In genomic region chr1:3602375-3602774, GRCh38 we compare ENCODE assay signal across 17 cellular contexts. TPM values are rescaled to one million over a fixed set of nuclear protein-coding genes. Genes with fewer than 3 reads are reported as not detected.
DNase-seq lines count a peak whose midpoint lies in the region; ATAC-seq and TF ChIP-seq lines count a peak whose summit lies in the region.
"Had no signal": no experiment of that assay in that cellular context is flagged by ENCODE, and none has a peak within 500 bp of the region (broad histone marks: within the 10 kb centered on the region; RNA-seq: fewer than 3 reads in every experiment).

No MANE protein-coding gene starts in this region.

- H4K91ac ChIP-seq in neuronal stem cell (ENCODE audit: low read depth, low read length, poor library complexity): no peak overlapping the region

- ATAC-seq in HG03159 (IDR thresholded peaks at IDR 0.05; ENCODE audit: unreplicated experiment): no peak
- ATAC-seq: A549; CD8-positive, alpha-beta T cell had no signal

- no peak overlapping the region for H2BK120ac ChIP-seq in neuronal stem cell (ENCODE audit: low read depth, low read length)

- peak overlapping the region; percentile 51 for H3K18ac ChIP-seq in neuronal stem cell (ENCODE audit: low read length)

- peak overlapping the region; percentile 60 for H3K23ac ChIP-seq in neuronal stem cell (ENCODE audit: low read depth, low read length, poor library complexity)

- H3K9me3 Mint-ChIP-seq in activated T-helper 1 cell treated with anti-CD3 and anti-CD28 coated beads, Interleukin-12 subunit alpha, Interleukin-12 subunit beta, Interleukin-2, Interleukin-4 antibody, amounts not matched to agents 30 ng/mL and 10 ng/mL and 1 ng/mL, durations not matched to agents 14 hours and 24 hours and 36 hours: no peaks in the 10 kb centered on the region
- H3K9me3 Mint-ChIP-seq: CD4-positive, alpha-beta T cell; CD8-positive, alpha-beta T cell had no signal

- H3K36me3 Mint-ChIP-seq in activated T-helper 1 cell treated with anti-CD3 and anti-CD28 coated beads, Interleukin-12 subunit alpha, Interleukin-12 subunit beta, Interleukin-2, Interleukin-4 antibody, amounts not matched to agents 30 ng/mL and 10 ng/mL and 1 ng/mL, durations not matched to agents 14 hours and 24 hours and 36 hours (ENCODE audit: low read depth): no peaks in the 10 kb centered on the region
- H3K36me3 Mint-ChIP-seq: CD8-positive, alpha-beta T cell had no signal

- H3K9ac ChIP-seq in BLaER1: 0 out of 2 replicates have a peak overlapping the region, but pooled peaks have one; percentile 12
- peak overlapping the region; percentile 67 for H3K9ac ChIP-seq in neuronal stem cell (ENCODE audit: low read depth, low read length, poor library complexity)

- no peak overlapping the region for H2AFZ ChIP-seq in neuronal stem cell (ENCODE audit: low read length)

- H2AK5ac ChIP-seq in neuronal stem cell (ENCODE audit: low read depth, low read length): peak overlapping the region; percentile 79

- WGBS in neuronal stem cell (ENCODE audit: extremely low coverage in 2 of 2, insufficient read length in 2 of 2, insufficient replicate concordance in 1 of 2), 2 donors: no CpG with 5 or more reads among the region's 21 CpGs

- H3K27ac ChIP-seq in BLaER1: no peak overlapping the region
- peak overlapping the region; percentile 47; the same call in 1 of the 2 replicates for H3K27ac ChIP-seq in HL-60 (replicated peaks)
- H3K27ac ChIP-seq in neuronal stem cell (replicated peaks; ENCODE audit: low read length): no peak overlapping the region
- H3K27ac ChIP-seq: 22Rv1, A549, C4-2B had no signal

- no peak overlapping the region for H3K4me3 ChIP-seq in BLaER1
- H3K4me3 ChIP-seq in HL-60 (replicated peaks; ENCODE audit: insufficient read depth, low read length): no peak overlapping the region
- no peak overlapping the region for H3K4me3 ChIP-seq in neuronal stem cell (ENCODE audit: low read length in 2 of 2)
- H3K4me3 ChIP-seq: A549 had no signal

- no peak for TF ChIP-seq CTCF in HL-60 (IDR thresholded peaks at IDR 0.05; ENCODE audit: insufficient read depth, low read length)

- no peak overlapping the region for H3K27ac Mint-ChIP-seq in activated T-helper 1 cell treated with anti-CD3 and anti-CD28 coated beads, Interleukin-12 subunit alpha, Interleukin-12 subunit beta, Interleukin-2, Interleukin-4 antibody, amounts not matched to agents 30 ng/mL and 10 ng/mL and 1 ng/mL, durations not matched to agents 14 hours and 24 hours and 36 hours
- H3K27ac Mint-ChIP-seq: B cell; CD4-positive, alpha-beta T cell; CD8-positive, alpha-beta T cell had no signal

- DNase-seq in HL-60 (ENCODE audit: low read depth in 1 of 2, low spot score in 1 of 2): no peak
- no peak for DNase-seq in neuronal stem cell (ENCODE audit: low spot score)
- DNase-seq in activated T-helper 1 cell treated with anti-CD3 and anti-CD28 coated beads, Interleukin-12 subunit alpha, Interleukin-12 subunit beta, Interleukin-2, Interleukin-4 antibody, amounts not matched to agents 30 ng/mL and 10 ng/mL and 1 ng/mL, durations not matched to agents 14 hours and 24 hours and 36 hours (ENCODE audit: low spot score): no peak
- DNase-seq: AML-193; Caco-2; Calu3; CD4-positive, alpha-beta T cell; CD8-positive, alpha-beta T cell; DMS79 treated with DMSO at 0.1 percent for 48 hours; GF-D8 had no signal

- H2BK12ac ChIP-seq in neuronal stem cell (ENCODE audit: low read length): no peak overlapping the region

- H3K4me2 ChIP-seq in BLaER1 (peak overlapping the region; percentile 91), neuronal stem cell (ENCODE audit: insufficient read depth, low read length, poor library complexity, severe bottlenecking) (no peak overlapping the region)
- H3K4me2 ChIP-seq: A549 had no signal

- no peaks in the 10 kb centered on the region for H3K27me3 ChIP-seq in BLaER1
- no peaks in the 10 kb centered on the region for H3K27me3 ChIP-seq in HL-60 (ENCODE audit: insufficient read depth, poor library complexity, severe bottlenecking)
- no peaks in the 10 kb centered on the region for H3K27me3 ChIP-seq in neuronal stem cell (ENCODE audit: control insufficient read depth in 3 of 3, insufficient read depth in 3 of 3, low read depth in 1 of 3, low read length in 3 of 3)

- no peak overlapping the region for H3K4me3 Mint-ChIP-seq in activated T-helper 1 cell treated with anti-CD3 and anti-CD28 coated beads, Interleukin-12 subunit alpha, Interleukin-12 subunit beta, Interleukin-2, Interleukin-4 antibody, amounts not matched to agents 30 ng/mL and 10 ng/mL and 1 ng/mL, durations not matched to agents 14 hours and 24 hours and 36 hours
- H3K4me3 Mint-ChIP-seq: B cell; CD4-positive, alpha-beta T cell; CD8-positive, alpha-beta T cell had no signal

- H4K8ac ChIP-seq in neuronal stem cell (ENCODE audit: low read depth, low read length): peak overlapping the region; percentile 77

- H3K4me1 ChIP-seq in BLaER1 (peaks cover 96% of the 10 kb centered on the region), neuronal stem cell (ENCODE audit: control insufficient read depth in 2 of 2, insufficient read depth in 1 of 2, low read depth in 1 of 2, low read length in 2 of 2) (peaks cover 21 to 26% of the 10 kb centered on the region in 2 donors)
- H3K4me1 ChIP-seq: A549, Caco-2 had no signal

- intact Hi-C loops in activated T-helper 1 cell treated with anti-CD3 and anti-CD28 coated beads, Interleukin-12 subunit alpha, Interleukin-12 subunit beta, Interleukin-2, Interleukin-4 antibody, amounts not matched to agents 30 ng/mL and 10 ng/mL and 1 ng/mL, durations not matched to agents 14 hours and 24 hours and 36 hours (cut with micrococcal nuclease): no loop called here

- peaks cover 33% of the 10 kb centered on the region for H3K79me1 ChIP-seq in neuronal stem cell (ENCODE audit: low read depth, low read length)

- peak overlapping the region; percentile 56 for H3K4ac ChIP-seq in neuronal stem cell (ENCODE audit: low read length)

- H2BK5ac ChIP-seq in neuronal stem cell (ENCODE audit: low read length): peak overlapping the region; percentile 19

- H3K36me3 ChIP-seq in BLaER1 (peaks cover 57% of the 10 kb centered on the region), neuronal stem cell (replicated peaks in 1 of 2; ENCODE audit: control insufficient read depth in 2 of 2, insufficient read depth in 2 of 2, low read length in 2 of 2) (peaks cover 4 to 6% of the 10 kb centered on the region in 2 donors)

- H3K14ac ChIP-seq in neuronal stem cell (ENCODE audit: low read length): peak overlapping the region; percentile 47

- H3K9me3 ChIP-seq in BLaER1 (no peaks in the 10 kb centered on the region), neuronal stem cell (replicated peaks in 1 of 2; ENCODE audit: control insufficient read depth in 2 of 2, insufficient read depth in 1 of 2, low read depth in 1 of 2, low read length in 2 of 2) (peaks cover 0 to 4% of the 10 kb centered on the region in 2 donors)
- H3K9me3 ChIP-seq: A549, Caco-2 had no signal

- peaks cover 100% of the 10 kb centered on the region for H4K20me1 ChIP-seq in BLaER1

- no peak overlapping the region for H2BK15ac ChIP-seq in neuronal stem cell (ENCODE audit: low read length)

- H3K27me3 Mint-ChIP-seq in activated T-helper 1 cell treated with anti-CD3 and anti-CD28 coated beads, Interleukin-12 subunit alpha, Interleukin-12 subunit beta, Interleukin-2, Interleukin-4 antibody, amounts not matched to agents 30 ng/mL and 10 ng/mL and 1 ng/mL, durations not matched to agents 14 hours and 24 hours and 36 hours (ENCODE audit: insufficient read depth): no peaks in the 10 kb centered on the region
- H3K27me3 Mint-ChIP-seq: B cell; CD4-positive, alpha-beta T cell had no signal

- peaks cover 4% of the 10 kb centered on the region for H3K4me1 Mint-ChIP-seq in activated T-helper 1 cell treated with anti-CD3 and anti-CD28 coated beads, Interleukin-12 subunit alpha, Interleukin-12 subunit beta, Interleukin-2, Interleukin-4 antibody, amounts not matched to agents 30 ng/mL and 10 ng/mL and 1 ng/mL, durations not matched to agents 14 hours and 24 hours and 36 hours (ENCODE audit: low read depth)

RNA-seq across cellular contexts. Expression of gene MEGF6, which starts 8.9 kb away (rescaled TPM):
- polyA plus RNA-seq in neuronal stem cell (2013, experiment 1 of 2): 10.3 TPM
- polyA plus RNA-seq in neuronal stem cell (2013, experiment 2 of 2): 10.0 TPM
- total RNA-seq in activated T-helper 1 cell treated with anti-CD3 and anti-CD28 coated beads, Interleukin-12 subunit alpha, Interleukin-12 subunit beta, Interleukin-2, Interleukin-4 antibody, amounts not matched to agents 30 ng/mL and 10 ng/mL and 1 ng/mL, durations not matched to agents 14 hours and 24 hours and 36 hours: 1.2 and 2.1 TPM in 2 replicates

RNA-seq across cellular contexts. Expression of gene TPRG1L, which starts 22.4 kb away (rescaled TPM):
- 13.4 TPM for polyA plus RNA-seq in neuronal stem cell (2013, experiment 1 of 2)
- polyA plus RNA-seq in neuronal stem cell (2013, experiment 2 of 2): 13.2 TPM
- total RNA-seq in activated T-helper 1 cell treated with anti-CD3 and anti-CD28 coated beads, Interleukin-12 subunit alpha, Interleukin-12 subunit beta, Interleukin-2, Interleukin-4 antibody, amounts not matched to agents 30 ng/mL and 10 ng/mL and 1 ng/mL, durations not matched to agents 14 hours and 24 hours and 36 hours: 10.3 and 12.5 TPM in 2 replicates

RNA-seq across cellular contexts. Expression of gene WRAP73, which starts 47.5 kb away (rescaled TPM):
- polyA plus RNA-seq in neuronal stem cell (2013, experiment 1 of 2): 24.6 TPM
- polyA plus RNA-seq in neuronal stem cell (2013, experiment 2 of 2): 25.7 TPM
- 44.9 and 45.5 TPM in 2 replicates for total RNA-seq in activated T-helper 1 cell treated with anti-CD3 and anti-CD28 coated beads, Interleukin-12 subunit alpha, Interleukin-12 subunit beta, Interleukin-2, Interleukin-4 antibody, amounts not matched to agents 30 ng/mL and 10 ng/mL and 1 ng/mL, durations not matched to agents 14 hours and 24 hours and 36 hours

RNA-seq across cellular contexts. Expression of gene TP73, which starts 49.9 kb away (rescaled TPM):
- 0.18 TPM for polyA plus RNA-seq in neuronal stem cell (2013, experiment 1 of 2)
- 0.19 TPM for polyA plus RNA-seq in neuronal stem cell (2013, experiment 2 of 2)
- total RNA-seq in activated T-helper 1 cell treated with anti-CD3 and anti-CD28 coated beads, Interleukin-12 subunit alpha, Interleukin-12 subunit beta, Interleukin-2, Interleukin-4 antibody, amounts not matched to agents 30 ng/mL and 10 ng/mL and 1 ng/mL, durations not matched to agents 14 hours and 24 hours and 36 hours: 1.4 and 1.5 TPM in 2 replicates
- total RNA-seq: CD4-positive, alpha-beta T cell; CD8-positive, alpha-beta T cell had no signal
- polyA plus RNA-seq: BJ had no signal
